In genomic region chr2:179861777-179862117, GRCh38 we compare ENCODE assay signal across 9 cellular contexts. TPM values are rescaled to one million over a fixed set of nuclear protein-coding genes. Genes with fewer than 3 reads are reported as not detected.
A peak's percentile ranks its signal among the peaks of the same experiment; 100 is the strongest.
DNase-seq lines count a peak whose midpoint lies in the region; ATAC-seq, FAIRE-seq and TF ChIP-seq lines count a peak whose summit lies in the region.
"Had no signal": no experiment of that assay in that cellular context is flagged by ENCODE, and none has a peak within 500 bp of the region (broad histone marks: within the 10 kb centered on the region; RNA-seq: fewer than 3 reads in every experiment).

No MANE protein-coding gene starts in this region.

- H3K36me3 ChIP-seq in SJSA1 = no peaks in the 10 kb centered on the region
- H3K36me3 ChIP-seq in gastroesophageal sphincter = no peaks in the 10 kb centered on the region

- WGBS in gastroesophageal sphincter (ENCODE audit: low coverage in 1 of 2), 2 donors = 13 to 17% methylated on average over 2 to 8 of the region's 16 CpGs

- TF ChIP-seq POLR2A in gastroesophageal sphincter (IDR thresholded peaks at IDR 0.05) (no peak), H54 (IDR thresholded peaks at IDR 0.05; ENCODE audit: low read depth, low read length) (no peak)

- H3K4me3 ChIP-seq in SJSA1 (peak overlapping the region; percentile 31), gastroesophageal sphincter (peak overlapping the region; percentile 46 to 71), skin epidermis (peak overlapping the region; percentile 21 to 51 (median 30))

- no peak for TF ChIP-seq CTCF in gastroesophageal sphincter (IDR thresholded peaks at IDR 0.05)

- H3K27me3 ChIP-seq in SJSA1 (replicated peaks) (peaks cover 69% of the 10 kb centered on the region), gastroesophageal sphincter (peaks cover 18% of the 10 kb centered on the region)

- no peak for TF ChIP-seq EP300 in gastroesophageal sphincter (IDR thresholded peaks at IDR 0.05)

- peaks cover 12% of the 10 kb centered on the region for H3K4me1 ChIP-seq in SJSA1 (replicated peaks)
- H3K4me1 ChIP-seq in gastroesophageal sphincter = peaks cover 0 to 37% (median 0%) of the 10 kb centered on the region in 3 donors

- H3K9me3 ChIP-seq in SJSA1 (replicated peaks) (no peaks in the 10 kb centered on the region), gastroesophageal sphincter (no peaks in the 10 kb centered on the region)

- H3K27ac ChIP-seq in SJSA1 (no peak overlapping the region), gastroesophageal sphincter (peak overlapping the region; percentile 25 to 87 (median 84)), skin epidermis (no peak overlapping the region)

- ATAC-seq in GM21529 (IDR thresholded peaks at IDR 0.05; ENCODE audit: unreplicated experiment) (peak; percentile 31), gastroesophageal sphincter (peak; percentile 37), HG02623 (IDR thresholded peaks at IDR 0.05; ENCODE audit: unreplicated experiment) (no peak)

- no peak for FAIRE-seq in H54 (lab: Jason Lieb, UNC)
- FAIRE-seq: colon had no signal

- DNase-seq in AG08396 (ENCODE audit: low spot score) (peak; percentile 36), SJSA1 (ENCODE audit: low read depth in 1 of 2, low spot score in 2 of 2) (no peak), H54 (ENCODE audit: insufficient read length, low spot score) (no peak)
- DNase-seq in stimulated activated CD4-positive, alpha-beta T cell treated with anti-CD3 and anti-CD28 coated beads, Interleukin-12 subunit alpha, Interleukin-12 subunit beta, amount 100 ng/mL, for 4 hours = no peak

RNA-seq across cellular contexts. Expression of gene ZNF385B, which starts 0.3 kb away (rescaled TPM):
- total RNA-seq in SJSA1 (2014; rRNA removed; shearing (Covaris generic)) = not detected in 2 replicates
- 1 to 10 TPM; 2.7 to 7.6 (median 3.9) TPM for total RNA-seq in gastroesophageal sphincter

Comparison
In these comparisons a context has a peak if more than half of its experiments do, and no peak if none do; other contexts are left out.
1. H3K27ac ChIP-seq: peak in gastroesophageal sphincter (4 of 4); none in SJSA1 (single experiment) and skin epidermis (0 of 21).
2. Peak in every context shown above with its lines, with median percentiles within 50 percentile points of each other: H3K4me3 ChIP-seq.